1 cellular context compared by ENCODE assay signal in genomic region chr7:149621776-149622175, GRCh38.
TF ChIP-seq lines count a peak whose summit lies in the region.

No MANE protein-coding gene starts in this region.

TF ChIP-seq in K562, 482 proteins besides CTCF, POLR2A, EP300 and RAD21 (continued from another document):
- TF ChIP-seq PREB (CRISPR knock-in tag; IDR thresholded peaks at IDR 0.05): no peak
- TF ChIP-seq ESRRA (IDR thresholded peaks at IDR 0.05; ENCODE audit: borderline replicate concordance, low read depth): peak; percentile 54; the same call in 1 of the 2 replicates
